22 cellular contexts compared by ENCODE assay signal in genomic region chr2:133569416-133569815, GRCh38. TPM values are rescaled to one million over a fixed set of nuclear protein-coding genes. Genes with fewer than 3 reads are reported as not detected.
"Had no signal": no experiment of that assay in that cellular context is flagged by ENCODE, and none has a peak within 500 bp of the region (broad histone marks: within the 10 kb centered on the region; RNA-seq: fewer than 3 reads in every experiment).

No MANE protein-coding gene starts in this region.

- H3K36me3 Mint-ChIP-seq: naive thymus-derived CD8-positive, alpha-beta T cell; stimulated activated effector memory CD8-positive, alpha-beta T cell treated with anti-CD3 and anti-CD28 coated beads, Interleukin-12 subunit alpha, Interleukin-12 subunit beta, amount 100 ng/mL, for 72 hours had no signal

- H3K9me3 ChIP-seq: esophagus squamous epithelium, gastroesophageal sphincter, mucosa of descending colon, prostate gland, right lobe of liver, tibial artery, upper lobe of right lung had no signal

- H3K27me3 ChIP-seq: esophagus squamous epithelium, hepatocyte, right lobe of liver, tibial artery, upper lobe of right lung had no signal

- FAIRE-seq: colon, kidney had no signal

- DNase-seq: effector memory CD8-positive, alpha-beta T cell; esophagus squamous epithelium; foreskin fibroblast; kidney; left colon; mammary epithelial cell; mucosa of descending colon; naive thymus-derived CD8-positive, alpha-beta T cell; retina; right lobe of liver; stimulated activated CD4-positive, alpha-beta T cell treated with anti-CD3 and anti-CD28 coated beads, Interleukin-4, amount 100 ng/mL, for 1 hour; stimulated activated CD8-positive, alpha-beta memory T cell treated with anti-CD3 and anti-CD28 coated beads, Interleukin-4, amount 100 ng/mL, for 48 hours; tibial artery; upper lobe of right lung had no signal

- ATAC-seq: effector memory CD8-positive, alpha-beta T cell; gastroesophageal sphincter; naive thymus-derived CD8-positive, alpha-beta T cell; right lobe of liver; stimulated activated effector memory CD8-positive, alpha-beta T cell treated with anti-CD3 and anti-CD28 coated beads, Interleukin-12 subunit alpha, Interleukin-12 subunit beta, amount 100 ng/mL, for 72 hours; upper lobe of right lung had no signal

- H3K9me3 Mint-ChIP-seq: dendritic cell treated with granulocyte-macrophage colony-stimulating factor and Interleukin-4, amounts not matched to agents 40 ng/mL and 50 ng/mL, for 4 days; stimulated activated effector memory CD8-positive, alpha-beta T cell treated with anti-CD3 and anti-CD28 coated beads, Interleukin-12 subunit alpha, Interleukin-12 subunit beta, amount 100 ng/mL, for 72 hours; stimulated activated naive CD8-positive, alpha-beta T cell treated with anti-CD3 and anti-CD28 coated beads, Interleukin-15, Interleukin-2, amounts not matched to agents 100 ng/mL and 50 ng/mL, for 24 hours had no signal

- H3K9ac ChIP-seq: parathyroid adenoma had no signal

- H3K4me1 Mint-ChIP-seq: stimulated activated effector memory CD8-positive, alpha-beta T cell treated with anti-CD3 and anti-CD28 coated beads, Interleukin-12 subunit alpha, Interleukin-12 subunit beta, amount 100 ng/mL, for 72 hours had no signal

- H3K27ac ChIP-seq: gastroesophageal sphincter, hepatocyte, parathyroid adenoma, prostate gland, tibial artery, upper lobe of right lung had no signal

- H3K4me3 ChIP-seq: esophagus squamous epithelium, gastroesophageal sphincter, hepatocyte, mucosa of descending colon, prostate gland, right lobe of liver, tibial artery, upper lobe of right lung had no signal

- H3K27ac Mint-ChIP-seq: dendritic cell treated with granulocyte-macrophage colony-stimulating factor and Interleukin-4, amounts not matched to agents 40 ng/mL and 50 ng/mL, for 4 days; effector memory CD8-positive, alpha-beta T cell; naive thymus-derived CD8-positive, alpha-beta T cell; stimulated activated effector memory CD8-positive, alpha-beta T cell treated with anti-CD3 and anti-CD28 coated beads, Interleukin-12 subunit alpha, Interleukin-12 subunit beta, amount 100 ng/mL, for 72 hours; stimulated activated naive CD8-positive, alpha-beta T cell treated with anti-CD3 and anti-CD28 coated beads, Interleukin-15, Interleukin-2, amounts not matched to agents 100 ng/mL and 50 ng/mL, for 24 hours had no signal

- H3K4me3 Mint-ChIP-seq: dendritic cell treated with granulocyte-macrophage colony-stimulating factor and Interleukin-4, amounts not matched to agents 40 ng/mL and 50 ng/mL, for 4 days; effector memory CD8-positive, alpha-beta T cell; naive thymus-derived CD8-positive, alpha-beta T cell; stimulated activated effector memory CD8-positive, alpha-beta T cell treated with anti-CD3 and anti-CD28 coated beads, Interleukin-12 subunit alpha, Interleukin-12 subunit beta, amount 100 ng/mL, for 72 hours; stimulated activated naive CD8-positive, alpha-beta T cell treated with anti-CD3 and anti-CD28 coated beads, Interleukin-15, Interleukin-2, amounts not matched to agents 100 ng/mL and 50 ng/mL, for 24 hours had no signal

- H3K4me1 ChIP-seq: parathyroid adenoma, upper lobe of right lung had no signal

- H3K36me3 ChIP-seq: esophagus squamous epithelium, gastroesophageal sphincter, prostate gland, right lobe of liver, tibial artery, upper lobe of right lung had no signal

RNA-seq across cellular contexts. Expression of gene NCKAP5, which starts 1.2 kb away (rescaled TPM):
- total RNA-seq: naive thymus-derived CD8-positive, alpha-beta T cell had no signal
